In the genomic region with DNA sequence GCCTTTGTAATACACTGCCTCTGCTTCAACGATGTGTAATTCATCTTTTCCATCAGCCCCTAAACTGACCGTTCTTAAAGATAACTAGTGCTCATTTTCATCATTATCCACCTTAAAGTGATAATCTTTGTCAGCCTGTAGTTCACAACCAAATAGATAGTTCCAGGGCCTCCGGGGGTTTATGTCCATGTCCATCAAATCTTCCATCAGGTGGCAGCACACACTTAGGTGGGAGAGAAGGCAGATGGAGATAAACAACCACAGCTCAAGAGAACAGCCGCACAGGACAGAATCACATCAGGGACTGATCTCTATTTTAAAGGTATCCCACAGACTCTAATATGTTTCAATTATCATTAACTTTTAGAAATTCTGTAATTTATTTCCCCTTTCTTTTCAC, we compare ENCODE assay signal across 1 cellular context.
TF ChIP-seq lines count a peak whose summit lies in the region.

No MANE protein-coding gene starts in this region.

TF ChIP-seq in GM23338, 12 proteins besides CTCF, POLR2A, EP300 and RAD21 (continued from another document):
- TF ChIP-seq, protein P1, sequence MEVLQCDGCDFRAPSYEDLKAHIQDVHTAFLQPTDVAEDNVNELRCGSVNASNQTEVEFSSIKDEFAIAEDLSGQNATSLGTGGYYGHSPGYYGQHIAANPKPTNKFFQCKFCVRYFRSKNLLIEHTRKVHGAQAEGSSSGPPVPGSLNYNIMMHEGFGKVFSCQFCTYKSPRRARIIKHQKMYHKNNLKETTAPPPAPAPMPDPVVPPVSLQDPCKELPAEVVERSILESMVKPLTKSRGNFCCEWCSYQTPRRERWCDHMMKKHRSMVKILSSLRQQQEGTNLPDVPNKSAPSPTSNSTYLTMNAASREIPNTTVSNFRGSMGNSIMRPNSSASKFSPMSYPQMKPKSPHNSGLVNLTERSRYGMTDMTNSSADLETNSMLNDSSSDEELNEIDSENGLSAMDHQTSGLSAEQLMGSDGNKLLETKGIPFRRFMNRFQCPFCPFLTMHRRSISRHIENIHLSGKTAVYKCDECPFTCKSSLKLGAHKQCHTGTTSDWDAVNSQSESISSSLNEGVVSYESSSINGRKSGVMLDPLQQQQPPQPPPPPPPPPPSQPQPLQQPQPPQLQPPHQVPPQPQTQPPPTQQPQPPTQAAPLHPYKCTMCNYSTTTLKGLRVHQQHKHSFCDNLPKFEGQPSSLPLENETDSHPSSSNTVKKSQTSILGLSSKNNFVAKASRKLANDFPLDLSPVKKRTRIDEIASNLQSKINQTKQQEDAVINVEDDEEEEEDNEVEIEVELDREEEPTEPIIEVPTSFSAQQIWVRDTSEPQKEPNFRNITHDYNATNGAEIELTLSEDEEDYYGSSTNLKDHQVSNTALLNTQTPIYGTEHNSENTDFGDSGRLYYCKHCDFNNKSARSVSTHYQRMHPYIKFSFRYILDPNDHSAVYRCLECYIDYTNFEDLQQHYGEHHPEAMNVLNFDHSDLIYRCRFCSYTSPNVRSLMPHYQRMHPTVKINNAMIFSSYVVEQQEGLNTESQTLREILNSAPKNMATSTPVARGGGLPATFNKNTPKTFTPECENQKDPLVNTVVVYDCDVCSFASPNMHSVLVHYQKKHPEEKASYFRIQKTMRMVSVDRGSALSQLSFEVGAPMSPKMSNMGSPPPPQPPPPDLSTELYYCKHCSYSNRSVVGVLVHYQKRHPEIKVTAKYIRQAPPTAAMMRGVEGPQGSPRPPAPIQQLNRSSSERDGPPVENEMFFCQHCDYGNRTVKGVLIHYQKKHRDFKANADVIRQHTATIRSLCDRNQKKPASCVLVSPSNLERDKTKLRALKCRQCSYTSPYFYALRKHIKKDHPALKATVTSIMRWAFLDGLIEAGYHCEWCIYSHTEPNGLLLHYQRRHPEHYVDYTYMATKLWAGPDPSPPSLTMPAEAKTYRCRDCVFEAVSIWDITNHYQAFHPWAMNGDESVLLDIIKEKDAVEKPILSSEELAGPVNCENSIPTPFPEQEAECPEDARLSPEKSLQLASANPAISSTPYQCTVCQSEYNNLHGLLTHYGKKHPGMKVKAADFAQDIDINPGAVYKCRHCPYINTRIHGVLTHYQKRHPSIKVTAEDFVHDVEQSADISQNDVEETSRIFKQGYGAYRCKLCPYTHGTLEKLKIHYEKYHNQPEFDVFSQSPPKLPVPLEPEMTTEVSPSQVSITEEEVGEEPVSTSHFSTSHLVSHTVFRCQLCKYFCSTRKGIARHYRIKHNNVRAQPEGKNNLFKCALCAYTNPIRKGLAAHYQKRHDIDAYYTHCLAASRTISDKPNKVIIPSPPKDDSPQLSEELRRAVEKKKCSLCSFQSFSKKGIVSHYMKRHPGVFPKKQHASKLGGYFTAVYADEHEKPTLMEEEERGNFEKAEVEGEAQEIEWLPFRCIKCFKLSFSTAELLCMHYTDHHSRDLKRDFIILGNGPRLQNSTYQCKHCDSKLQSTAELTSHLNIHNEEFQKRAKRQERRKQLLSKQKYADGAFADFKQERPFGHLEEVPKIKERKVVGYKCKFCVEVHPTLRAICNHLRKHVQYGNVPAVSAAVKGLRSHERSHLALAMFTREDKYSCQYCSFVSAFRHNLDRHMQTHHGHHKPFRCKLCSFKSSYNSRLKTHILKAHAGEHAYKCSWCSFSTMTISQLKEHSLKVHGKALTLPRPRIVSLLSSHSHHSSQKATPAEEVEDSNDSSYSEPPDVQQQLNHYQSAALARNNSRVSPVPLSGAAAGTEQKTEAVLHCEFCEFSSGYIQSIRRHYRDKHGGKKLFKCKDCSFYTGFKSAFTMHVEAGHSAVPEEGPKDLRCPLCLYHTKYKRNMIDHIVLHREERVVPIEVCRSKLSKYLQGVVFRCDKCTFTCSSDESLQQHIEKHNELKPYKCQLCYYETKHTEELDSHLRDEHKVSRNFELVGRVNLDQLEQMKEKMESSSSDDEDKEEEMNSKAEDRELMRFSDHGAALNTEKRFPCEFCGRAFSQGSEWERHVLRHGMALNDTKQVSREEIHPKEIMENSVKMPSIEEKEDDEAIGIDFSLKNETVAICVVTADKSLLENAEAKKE (CRISPR knock-in tag; IDR thresholded peaks at IDR 0.05): no peak
- TF ChIP-seq, protein P2, sequence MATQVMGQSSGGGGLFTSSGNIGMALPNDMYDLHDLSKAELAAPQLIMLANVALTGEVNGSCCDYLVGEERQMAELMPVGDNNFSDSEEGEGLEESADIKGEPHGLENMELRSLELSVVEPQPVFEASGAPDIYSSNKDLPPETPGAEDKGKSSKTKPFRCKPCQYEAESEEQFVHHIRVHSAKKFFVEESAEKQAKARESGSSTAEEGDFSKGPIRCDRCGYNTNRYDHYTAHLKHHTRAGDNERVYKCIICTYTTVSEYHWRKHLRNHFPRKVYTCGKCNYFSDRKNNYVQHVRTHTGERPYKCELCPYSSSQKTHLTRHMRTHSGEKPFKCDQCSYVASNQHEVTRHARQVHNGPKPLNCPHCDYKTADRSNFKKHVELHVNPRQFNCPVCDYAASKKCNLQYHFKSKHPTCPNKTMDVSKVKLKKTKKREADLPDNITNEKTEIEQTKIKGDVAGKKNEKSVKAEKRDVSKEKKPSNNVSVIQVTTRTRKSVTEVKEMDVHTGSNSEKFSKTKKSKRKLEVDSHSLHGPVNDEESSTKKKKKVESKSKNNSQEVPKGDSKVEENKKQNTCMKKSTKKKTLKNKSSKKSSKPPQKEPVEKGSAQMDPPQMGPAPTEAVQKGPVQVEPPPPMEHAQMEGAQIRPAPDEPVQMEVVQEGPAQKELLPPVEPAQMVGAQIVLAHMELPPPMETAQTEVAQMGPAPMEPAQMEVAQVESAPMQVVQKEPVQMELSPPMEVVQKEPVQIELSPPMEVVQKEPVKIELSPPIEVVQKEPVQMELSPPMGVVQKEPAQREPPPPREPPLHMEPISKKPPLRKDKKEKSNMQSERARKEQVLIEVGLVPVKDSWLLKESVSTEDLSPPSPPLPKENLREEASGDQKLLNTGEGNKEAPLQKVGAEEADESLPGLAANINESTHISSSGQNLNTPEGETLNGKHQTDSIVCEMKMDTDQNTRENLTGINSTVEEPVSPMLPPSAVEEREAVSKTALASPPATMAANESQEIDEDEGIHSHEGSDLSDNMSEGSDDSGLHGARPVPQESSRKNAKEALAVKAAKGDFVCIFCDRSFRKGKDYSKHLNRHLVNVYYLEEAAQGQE (IDR thresholded peaks at IDR 0.05; ENCODE audit: unreplicated experiment): no peak
- TF ChIP-seq ZNF114 (CRISPR knock-in tag; IDR thresholded peaks at IDR 0.05) (no peak), NANOG (IDR thresholded peaks at IDR 0.05; ENCODE audit: borderline replicate concordance) (no peak), JUNB (IDR thresholded peaks at IDR 0.05; ENCODE audit: unreplicated experiment) (no peak), POLR2AphosphoS5 (IDR thresholded peaks at IDR 0.05; ENCODE audit: low read depth) (no peak), CREB1 (CRISPR knock-in tag; IDR thresholded peaks at IDR 0.05; ENCODE audit: low read depth) (no peak), EZH2phosphoT487 (IDR thresholded peaks at IDR 0.05; ENCODE audit: unreplicated experiment) (no peak), EZH2 (IDR thresholded peaks at IDR 0.05; ENCODE audit: low read depth, unreplicated experiment) (no peak)
- TF ChIP-seq, protein P3, sequence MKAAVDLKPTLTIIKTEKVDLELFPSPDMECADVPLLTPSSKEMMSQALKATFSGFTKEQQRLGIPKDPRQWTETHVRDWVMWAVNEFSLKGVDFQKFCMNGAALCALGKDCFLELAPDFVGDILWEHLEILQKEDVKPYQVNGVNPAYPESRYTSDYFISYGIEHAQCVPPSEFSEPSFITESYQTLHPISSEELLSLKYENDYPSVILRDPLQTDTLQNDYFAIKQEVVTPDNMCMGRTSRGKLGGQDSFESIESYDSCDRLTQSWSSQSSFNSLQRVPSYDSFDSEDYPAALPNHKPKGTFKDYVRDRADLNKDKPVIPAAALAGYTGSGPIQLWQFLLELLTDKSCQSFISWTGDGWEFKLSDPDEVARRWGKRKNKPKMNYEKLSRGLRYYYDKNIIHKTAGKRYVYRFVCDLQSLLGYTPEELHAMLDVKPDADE (IDR thresholded peaks at IDR 0.05): no peak
TF ChIP-seq in GM23338: peak in this region for 0.
